ENCODE assay signal across 12 cellular contexts in genomic region chr1:116763116-116763786, GRCh38. TPM values are rescaled to one million over a fixed set of nuclear protein-coding genes. Genes with fewer than 3 reads are reported as not detected.
A peak's percentile ranks its signal among the peaks of the same experiment; 100 is the strongest.
DNase-seq lines count a peak whose midpoint lies in the region; ATAC-seq and TF ChIP-seq lines count a peak whose summit lies in the region.
"Had no signal": no experiment of that assay in that cellular context is flagged by ENCODE, and none has a peak within 500 bp of the region (broad histone marks: within the 10 kb centered on the region; RNA-seq: fewer than 3 reads in every experiment).

No MANE protein-coding gene starts in this region.

- H3K36me3 ChIP-seq in CD8-positive, alpha-beta T cell (ENCODE audit: insufficient read depth, low read length) = peaks cover 71% of the 10 kb centered on the region
- H3K36me3 ChIP-seq in colonic mucosa (no peaks in the 10 kb centered on the region), neural progenitor cell (no peaks in the 10 kb centered on the region)
- H3K36me3 ChIP-seq: BLaER1 had no signal

- peak in 3 of 7 experiments; percentile 56 to 63 (median 59) for DNase-seq in CD8-positive, alpha-beta T cell
- DNase-seq in T-helper 22 cell (ENCODE audit: low read depth) = peak; percentile 56
- DNase-seq in colonic mucosa = no peak
- no peak for DNase-seq in neural progenitor cell (ENCODE audit: low spot score)
- no peak for DNase-seq in endothelial cell (ENCODE audit: low spot score)
- no peak for DNase-seq in epidermal melanocyte (ENCODE audit: insufficient read length, low spot score)
- DNase-seq: NCI-H1092, psoas muscle had no signal

- CTCF ChIA-PET in CD8-positive, alpha-beta T cell (lab: Charles Lee) = interaction anchor here (1.3 to 16.1 kb wide), 7 partner anchors 9 to 53 kb away, joined by 3 to 203 read pairs (median 23); partner anchors contain the start of gene CD2

- peaks cover 89% of the 10 kb centered on the region for H3K4me1 Mint-ChIP-seq in CD8-positive, alpha-beta T cell (ENCODE audit: low read depth)
- H3K4me1 Mint-ChIP-seq in neural progenitor cell (peaks cover 20% of the 10 kb centered on the region), endothelial cell (ENCODE audit: unreplicated experiment) (no peaks in the 10 kb centered on the region)

- peak overlapping the region; percentile 57 for H3K27ac ChIP-seq in CD8-positive, alpha-beta T cell (ENCODE audit: low read depth, low read length)
- H3K27ac ChIP-seq in colonic mucosa (peak overlapping the region; percentile 12), neural progenitor cell (no peak overlapping the region)
- H3K27ac ChIP-seq: BLaER1, psoas muscle had no signal

- H2AFZ ChIP-seq in neural progenitor cell (replicated peaks) = no peak overlapping the region

- H3K9me3 Mint-ChIP-seq in CD8-positive, alpha-beta T cell = no peaks in the 10 kb centered on the region
- H3K9me3 Mint-ChIP-seq in neural progenitor cell (peaks cover 4% of the 10 kb centered on the region), endothelial cell (ENCODE audit: unreplicated experiment) (no peaks in the 10 kb centered on the region)

- peak; percentile 29 for ATAC-seq in CD8-positive, alpha-beta T cell
- ATAC-seq in HG03196 (IDR thresholded peaks at IDR 0.05; ENCODE audit: unreplicated experiment) (no peak), HG03571 (IDR thresholded peaks at IDR 0.05; ENCODE audit: unreplicated experiment) (no peak)
- ATAC-seq: psoas muscle had no signal

- no peaks in the 10 kb centered on the region for H3K79me2 ChIP-seq in neural progenitor cell (ENCODE audit: low read depth)

- H3K4me2 ChIP-seq in neural progenitor cell = no peak overlapping the region
- H3K4me2 ChIP-seq: BLaER1 had no signal

- intact Hi-C loops in CD8-positive, alpha-beta T cell (cut with DNase I, micrococcal nuclease) = loop anchor here (5.0 to 10.0 kb wide), 3 partner anchors 258 to 894 kb away; no protein-coding TSS in a partner anchor
- intact Hi-C loops in colonic mucosa (cut with DNase I) = loop anchor here (10.0 kb wide), 1 partner anchor 52 kb away; no protein-coding TSS in a partner anchor

- H3K9me3 ChIP-seq in CD8-positive, alpha-beta T cell (ENCODE audit: low read length) = no peaks in the 10 kb centered on the region
- H3K9me3 ChIP-seq in colonic mucosa (no peaks in the 10 kb centered on the region), neural progenitor cell (ENCODE audit: low read depth) (no peaks in the 10 kb centered on the region)
- H3K9me3 ChIP-seq: psoas muscle had no signal

- POLR2A ChIA-PET in CD8-positive, alpha-beta T cell (lab: Charles Lee) = interaction anchor here (1.0 to 10.6 kb wide), 17 partner anchors 8 to 297 kb away, joined by 3 to 130 read pairs (median 6); partner anchors contain the start of genes CD2 and TTF2

- no peaks in the 10 kb centered on the region for H3K27me3 ChIP-seq in CD8-positive, alpha-beta T cell (ENCODE audit: insufficient read depth, low read length)
- H3K27me3 ChIP-seq in colonic mucosa = no peaks in the 10 kb centered on the region
- no peaks in the 10 kb centered on the region for H3K27me3 ChIP-seq in neural progenitor cell
- H3K27me3 ChIP-seq: BLaER1 had no signal

- H4K20me1 ChIP-seq in neural progenitor cell (ENCODE audit: low read depth) = no peaks in the 10 kb centered on the region
- H4K20me1 ChIP-seq: BLaER1 had no signal

- H3K27me3 Mint-ChIP-seq in CD8-positive, alpha-beta T cell (ENCODE audit: low read depth) = no peaks in the 10 kb centered on the region
- H3K27me3 Mint-ChIP-seq in neural progenitor cell (ENCODE audit: insufficient read depth, low read depth) = peaks cover 2% of the 10 kb centered on the region
- peaks cover 5% of the 10 kb centered on the region for H3K27me3 Mint-ChIP-seq in endothelial cell (ENCODE audit: unreplicated experiment)

- peak overlapping the region; percentile 96 for H3K27ac Mint-ChIP-seq in CD8-positive, alpha-beta T cell
- H3K27ac Mint-ChIP-seq in neural progenitor cell = peak overlapping the region; percentile 96
- no peak overlapping the region for H3K27ac Mint-ChIP-seq in endothelial cell (ENCODE audit: unreplicated experiment)

- H3K9ac ChIP-seq in colonic mucosa (ENCODE audit: low read depth in 2 of 2, low read length in 2 of 2) (no peak overlapping the region), neural progenitor cell (no peak overlapping the region)
- H3K9ac ChIP-seq: BLaER1 had no signal

- H3K4me3 ChIP-seq in CD8-positive, alpha-beta T cell (ENCODE audit: low read depth, low read length) = peak overlapping the region; percentile 22
- H3K4me3 ChIP-seq in colonic mucosa = no peak overlapping the region
- no peak overlapping the region for H3K4me3 ChIP-seq in neural progenitor cell
- H3K4me3 ChIP-seq: BLaER1, psoas muscle had no signal

- peak overlapping the region; percentile 75 for H3K4me3 Mint-ChIP-seq in CD8-positive, alpha-beta T cell
- H3K4me3 Mint-ChIP-seq in neural progenitor cell (no peak overlapping the region), endothelial cell (ENCODE audit: unreplicated experiment) (no peak overlapping the region)

- no peak for TF ChIP-seq CTCF in CD8-positive, alpha-beta T cell (IDR thresholded peaks at IDR 0.05)
- TF ChIP-seq CTCF in colonic mucosa (IDR thresholded peaks at IDR 0.05) (no peak), neural progenitor cell (IDR thresholded peaks at IDR 0.05) (no peak), endothelial cell (IDR thresholded peaks at IDR 0.05; ENCODE audit: unreplicated experiment) (no peak)

- no peaks in the 10 kb centered on the region for H3F3A ChIP-seq in neural progenitor cell (ENCODE audit: low read depth)

- H3K36me3 Mint-ChIP-seq in CD8-positive, alpha-beta T cell = peaks cover 94% of the 10 kb centered on the region
- no peaks in the 10 kb centered on the region for H3K36me3 Mint-ChIP-seq in neural progenitor cell
- no peaks in the 10 kb centered on the region for H3K36me3 Mint-ChIP-seq in endothelial cell (ENCODE audit: low read depth, unreplicated experiment)

- H3K4me1 ChIP-seq in CD8-positive, alpha-beta T cell (ENCODE audit: insufficient read depth, low read length) = peaks cover 89% of the 10 kb centered on the region
- H3K4me1 ChIP-seq in colonic mucosa = no peaks in the 10 kb centered on the region
- H3K4me1 ChIP-seq in neural progenitor cell = no peaks in the 10 kb centered on the region
- H3K4me1 ChIP-seq: psoas muscle had no signal

RNA-seq across cellular contexts. Expression of gene CD2, which starts 9.0 kb away (rescaled TPM):
- total RNA-seq in CD8-positive, alpha-beta T cell = 100 to 1,000 TPM in 1 of 2 experiments, 10 to 100 TPM in 1; 97.8 to 102 TPM
- 1 to 10 TPM; 2.9 to 3.8 TPM for total RNA-seq in colonic mucosa
- total RNA-seq in neural progenitor cell (ENCODE audit: low replicate concordance) = 0.71 and 1.5 TPM in 2 replicates
- not detected for total RNA-seq in endothelial cell (ENCODE audit: unreplicated experiment)
- total RNA-seq: RPMI7951 had no signal

Comparison
In these comparisons a context has a peak if more than half of its experiments do, and no peak if none do; other contexts are left out.
1. RNA of gene CD2, which starts 9.0 kb away (total RNA-seq): 97.8 to 102 TPM in CD8-positive, alpha-beta T cell; 2.9 to 3.8 TPM in colonic mucosa, 0.71 to 1.5 TPM in neural progenitor cell and not detected in endothelial cell (single experiment); every median in the first group is over 10 times any median in the second.